In the genomic region with DNA sequence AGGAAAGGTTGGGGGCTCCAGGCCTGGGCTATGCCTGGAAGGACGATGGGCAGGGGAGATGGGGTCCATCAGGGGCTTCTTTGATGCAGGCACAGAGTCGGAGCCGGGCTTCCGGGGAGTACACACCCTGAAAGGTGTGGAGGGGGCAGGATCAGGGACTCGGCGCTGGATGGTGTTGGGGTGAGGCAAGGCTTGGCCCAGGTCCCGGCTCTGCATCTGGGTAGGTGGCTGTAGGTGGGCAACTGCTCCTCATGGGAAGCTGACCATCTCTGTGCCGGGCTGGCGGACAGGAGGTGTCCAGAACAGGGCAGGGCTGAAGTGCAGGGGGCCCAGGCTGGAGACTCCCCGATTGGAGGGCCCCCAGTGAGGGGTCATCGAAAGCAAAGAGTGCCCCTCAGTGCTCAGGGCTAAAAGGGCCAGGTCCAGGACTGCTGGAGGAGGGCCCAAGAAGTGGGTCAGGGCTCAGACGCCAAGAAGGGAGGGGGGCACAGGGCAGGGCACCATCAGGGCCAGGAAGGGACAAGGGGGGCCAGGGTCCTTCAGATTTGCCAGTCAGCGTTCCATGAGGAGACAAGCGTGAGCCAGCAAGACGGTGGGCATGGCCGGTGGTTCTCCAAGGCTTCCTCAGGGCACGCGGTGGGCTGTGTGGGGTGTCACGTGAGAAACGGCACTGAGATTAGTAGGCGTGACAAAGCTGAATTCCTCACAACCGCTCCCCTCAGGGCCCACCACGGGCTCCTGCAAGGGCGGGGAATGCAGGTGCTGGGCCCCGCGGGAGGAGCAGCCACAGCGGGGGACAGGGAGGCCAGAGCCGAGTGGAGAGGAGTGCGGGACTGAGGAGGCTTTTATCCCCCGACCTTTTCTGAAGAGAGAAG, we compare ENCODE assay signal across 24 cellular contexts.
"Had no signal": no experiment of that assay in that cellular context is flagged by ENCODE, and none has a peak within 500 bp of the region (broad histone marks: within the 10 kb centered on the region; RNA-seq: fewer than 3 reads in every experiment).

No MANE protein-coding gene starts in this region.

- H3K27ac ChIP-seq: esophagus muscularis mucosa, foreskin keratinocyte, heart right ventricle, left ventricle myocardium inferior, neutrophil, ovary, sigmoid colon had no signal

- H3K36me3 ChIP-seq: esophagus muscularis mucosa, heart right ventricle, left ventricle myocardium inferior, neutrophil, ovary, sigmoid colon had no signal

- H3K9me3 ChIP-seq: ovary had no signal

- DNase-seq: activated CD4-positive, alpha-beta memory T cell treated with anti-CD3 and anti-CD28 coated beads, Interleukin-2, amount 10 ng/mL, durations not matched to agents 7 days and 5 days; activated CD4-positive, alpha-beta T cell treated with anti-CD3 and anti-CD28 coated beads for 1 hour; activated CD4-positive, alpha-beta T cell treated with anti-CD3 and anti-CD28 coated beads, Interleukin-2, amount 10 ng/mL, durations not matched to agents 7 days and 5 days; activated naive CD8-positive, alpha-beta T cell treated with anti-CD3 and anti-CD28 coated beads, Interleukin-2, amount 50 U/mL, for 24 hours; activated T-cell treated with anti-CD3 and anti-CD28 coated beads, Interleukin-2, amount 50 U/mL, for 48 hours; amygdala; caudate nucleus; cortex of kidney; effector memory CD8-positive, alpha-beta T cell; foreskin keratinocyte; heart right ventricle; left ventricle myocardium inferior; mammary epithelial cell; ovary; sigmoid colon; small intestine; stimulated activated CD4-positive, alpha-beta T cell treated with anti-CD3 and anti-CD28 coated beads, Interleukin-4, amount 100 ng/mL, for 24 hours; stimulated activated naive CD8-positive, alpha-beta T cell treated with anti-CD3 and anti-CD28 coated beads, Interleukin-15, amount 100 ng/mL, for 72 hours; substantia nigra; SW 1271; T1000 had no signal

- H3K4me3 ChIP-seq: esophagus muscularis mucosa, heart right ventricle, left ventricle myocardium inferior, ovary, sigmoid colon had no signal

- ATAC-seq: activated naive CD8-positive, alpha-beta T cell treated with anti-CD3 and anti-CD28 coated beads, Interleukin-2, amount 50 U/mL, for 24 hours; effector memory CD8-positive, alpha-beta T cell; foreskin keratinocyte; heart right ventricle; stimulated activated effector memory CD8-positive, alpha-beta T cell treated with anti-CD3 and anti-CD28 coated beads, Interleukin-12 subunit alpha, Interleukin-12 subunit beta, amount 100 ng/mL, for 72 hours had no signal

- H3K27me3 ChIP-seq: foreskin keratinocyte, neutrophil, ovary had no signal

- FAIRE-seq: small intestine had no signal

- H3K4me1 ChIP-seq: foreskin keratinocyte had no signal
